9 cellular contexts compared by ENCODE assay signal in the genomic region with DNA sequence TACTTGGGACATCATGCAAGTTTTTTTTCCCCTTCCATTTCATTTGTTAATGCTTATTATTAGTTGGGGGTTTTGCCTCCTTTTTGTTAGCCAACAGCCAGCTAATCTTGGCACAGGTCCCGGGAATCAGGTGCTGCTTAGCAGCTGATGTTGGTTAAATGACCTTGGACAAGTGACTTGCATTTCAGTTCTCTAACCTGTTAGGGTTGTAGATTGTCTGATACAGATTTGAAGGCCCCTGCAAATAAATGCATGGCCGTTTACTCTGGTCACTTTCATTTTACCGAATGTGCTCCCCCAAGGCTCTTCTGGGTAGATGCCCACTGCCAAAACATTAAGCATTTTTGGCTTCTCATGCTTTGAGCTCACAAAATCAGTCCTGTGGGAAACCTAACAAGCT.
DNase-seq lines count a peak whose midpoint lies in the region; ATAC-seq and TF ChIP-seq lines count a peak whose summit lies in the region.
"Had no signal": no experiment of that assay in that cellular context is flagged by ENCODE, and none has a peak within 500 bp of the region (broad histone marks: within the 10 kb centered on the region; RNA-seq: fewer than 3 reads in every experiment).

No MANE protein-coding gene starts in this region.

- peaks cover 100% of the 10 kb centered on the region for H3K4me1 ChIP-seq in CD4-positive, CD25-positive, alpha-beta regulatory T cell (ENCODE audit: control insufficient read depth, insufficient read depth, low read length, poor library complexity, severe bottlenecking)
- H3K4me1 ChIP-seq in liver (ENCODE audit: control insufficient read depth in 4 of 4, insufficient read depth in 4 of 4, low read length in 3 of 4), result peaks cover 26 to 84% (median 83%) of the 10 kb centered on the region in 4 donors

- H3K27ac ChIP-seq in CD4-positive, CD25-positive, alpha-beta regulatory T cell (ENCODE audit: insufficient read depth, low read length, poor library complexity, severe bottlenecking), result peak overlapping the region; percentile 96
- H3K27ac ChIP-seq in liver (ENCODE audit: low read depth in 1 of 2, low read length in 2 of 2), result peak overlapping the region; percentile 31 to 64

- H3K4me3 Mint-ChIP-seq in CD4-positive, CD25-positive, alpha-beta regulatory T cell, result peak overlapping the region; percentile 15 to 74 (median 57)
- H3K4me3 Mint-ChIP-seq in IgD-negative memory B cell, result peak overlapping the region in 1 of 4 donors; percentile 7
- peak overlapping the region; percentile 28 for H3K4me3 Mint-ChIP-seq in T-helper 17 cell

- H3K27ac Mint-ChIP-seq in CD4-positive, CD25-positive, alpha-beta regulatory T cell, result peak overlapping the region; percentile 94 to 99 (median 97)
- H3K27ac Mint-ChIP-seq in IgD-negative memory B cell (peak overlapping the region; percentile 40 to 77 (median 71)), T-helper 17 cell (peak overlapping the region; percentile 99)

- no peak for DNase-seq in CD4-positive, CD25-positive, alpha-beta regulatory T cell
- no peak for DNase-seq in T-helper 17 cell
- no peak for DNase-seq in iPS-NIHi11 (ENCODE audit: low spot score)
- DNase-seq: GF-D8 had no signal

- WGBS in liver, result 15% methylated on average over 3 of the region's 3 CpGs

- H3K9me3 Mint-ChIP-seq in CD4-positive, CD25-positive, alpha-beta regulatory T cell, result no peaks in the 10 kb centered on the region
- no peaks in the 10 kb centered on the region for H3K9me3 Mint-ChIP-seq in IgD-negative memory B cell

- peak in 1 of 2 donors; percentile 26 for TF ChIP-seq RAD21 in liver (IDR thresholded peaks at IDR 0.05)

- no peaks in the 10 kb centered on the region for H3K27me3 ChIP-seq in CD4-positive, CD25-positive, alpha-beta regulatory T cell (ENCODE audit: control insufficient read depth, insufficient read depth, low read length)
- no peaks in the 10 kb centered on the region for H3K27me3 ChIP-seq in liver (ENCODE audit: control insufficient read depth in 4 of 4, insufficient read depth in 4 of 4, low read length in 3 of 4)

- peaks cover 37 to 99% (median 84%) of the 10 kb centered on the region in 4 donors for H3K4me1 Mint-ChIP-seq in CD4-positive, CD25-positive, alpha-beta regulatory T cell
- H3K4me1 Mint-ChIP-seq in IgD-negative memory B cell, result peaks cover 70 to 88% (median 74%) of the 10 kb centered on the region in 3 donors
- peaks cover 80% of the 10 kb centered on the region for H3K4me1 Mint-ChIP-seq in T-helper 17 cell

- TF ChIP-seq CTCF in liver (IDR thresholded peaks at IDR 0.05; ENCODE audit: low read depth, low read length, missing input control), result no peak

- no peaks in the 10 kb centered on the region for H3K36me3 ChIP-seq in CD4-positive, CD25-positive, alpha-beta regulatory T cell (ENCODE audit: control insufficient read depth, insufficient read depth, low read length)
- H3K36me3 ChIP-seq in liver (ENCODE audit: control insufficient read depth in 4 of 4, insufficient read depth in 3 of 4, low read depth in 1 of 4, low read length in 3 of 4), result no peaks in the 10 kb centered on the region

- no peak for ATAC-seq in CD4-positive, CD25-positive, alpha-beta regulatory T cell (ENCODE audit: low read depth in 2 of 2)
- ATAC-seq in T-helper 17 cell, result no peak
- no peak for ATAC-seq in GM19324 (IDR thresholded peaks at IDR 0.05; ENCODE audit: low FRiP score, unreplicated experiment)
- no peak for ATAC-seq in HG03521 (IDR thresholded peaks at IDR 0.05; ENCODE audit: unreplicated experiment)
- no peak for ATAC-seq in HG03439 (IDR thresholded peaks at IDR 0.05; ENCODE audit: unreplicated experiment)

- peaks cover 12% of the 10 kb centered on the region for H3K36me3 Mint-ChIP-seq in CD4-positive, CD25-positive, alpha-beta regulatory T cell
- H3K36me3 Mint-ChIP-seq in IgD-negative memory B cell, result peaks cover 9% of the 10 kb centered on the region
- no peaks in the 10 kb centered on the region for H3K36me3 Mint-ChIP-seq in T-helper 17 cell (ENCODE audit: low read depth)

- no peaks in the 10 kb centered on the region for H3K9me3 ChIP-seq in CD4-positive, CD25-positive, alpha-beta regulatory T cell (ENCODE audit: control insufficient read depth in 2 of 2, low read length in 2 of 2)
- H3K9me3 ChIP-seq in T-helper 17 cell (ENCODE audit: control insufficient read depth, low read length, poor library complexity, severe bottlenecking) (no peaks in the 10 kb centered on the region), liver (ENCODE audit: control insufficient read depth in 4 of 4, low read length in 3 of 4) (no peaks in the 10 kb centered on the region)

- no peak overlapping the region for H3K9ac ChIP-seq in liver (ENCODE audit: low read depth in 1 of 2, low read length in 2 of 2)

- H3K4me3 ChIP-seq in CD4-positive, CD25-positive, alpha-beta regulatory T cell (ENCODE audit: low read depth, low read length), result peak overlapping the region; percentile 9
- no peak overlapping the region for H3K4me3 ChIP-seq in liver (ENCODE audit: low read depth in 1 of 3, low read length in 3 of 3)

- H3K27me3 Mint-ChIP-seq in CD4-positive, CD25-positive, alpha-beta regulatory T cell, result no peaks in the 10 kb centered on the region
- H3K27me3 Mint-ChIP-seq in IgD-negative memory B cell, result no peaks in the 10 kb centered on the region
- no peaks in the 10 kb centered on the region for H3K27me3 Mint-ChIP-seq in T-helper 17 cell

TF ChIP-seq in liver, 16 proteins besides CTCF, POLR2A, EP300 and RAD21:
- TF ChIP-seq GABPA (IDR thresholded peaks at IDR 0.05 in 1 of 2, conservative IDR thresholded peaks at IDR 0.05 in 1 of 2) (no peak), YY1 (IDR thresholded peaks at IDR 0.05) (peak; percentile 32), FOXA1 (IDR thresholded peaks at IDR 0.05) (no peak), TAF1 (conservative IDR thresholded peaks at IDR 0.05) (no peak), FOXA2 (IDR thresholded peaks at IDR 0.05) (no peak), EGR1 (IDR thresholded peaks at IDR 0.05; ENCODE audit: low read depth in 2 of 2) (no peak), REST (IDR thresholded peaks at IDR 0.05) (peak; percentile 33), HNF4A (conservative IDR thresholded peaks at IDR 0.05) (peak; percentile 45 to 58), SP1 (IDR thresholded peaks at IDR 0.05) (peak; percentile 25), HNF4G (IDR thresholded peaks at IDR 0.05) (no peak), RXRA (IDR thresholded peaks at IDR 0.05) (peak; percentile 25 to 68), NR2F2 (IDR thresholded peaks at IDR 0.05) (no peak), JUND (IDR thresholded peaks at IDR 0.05) (peak in 1 of 2 donors; percentile 30)
- TF ChIP-seq, protein P1, sequence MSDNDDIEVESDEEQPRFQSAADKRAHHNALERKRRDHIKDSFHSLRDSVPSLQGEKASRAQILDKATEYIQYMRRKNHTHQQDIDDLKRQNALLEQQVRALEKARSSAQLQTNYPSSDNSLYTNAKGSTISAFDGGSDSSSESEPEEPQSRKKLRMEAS (IDR thresholded peaks at IDR 0.05), result no peak
- TF ChIP-seq, protein P2, sequence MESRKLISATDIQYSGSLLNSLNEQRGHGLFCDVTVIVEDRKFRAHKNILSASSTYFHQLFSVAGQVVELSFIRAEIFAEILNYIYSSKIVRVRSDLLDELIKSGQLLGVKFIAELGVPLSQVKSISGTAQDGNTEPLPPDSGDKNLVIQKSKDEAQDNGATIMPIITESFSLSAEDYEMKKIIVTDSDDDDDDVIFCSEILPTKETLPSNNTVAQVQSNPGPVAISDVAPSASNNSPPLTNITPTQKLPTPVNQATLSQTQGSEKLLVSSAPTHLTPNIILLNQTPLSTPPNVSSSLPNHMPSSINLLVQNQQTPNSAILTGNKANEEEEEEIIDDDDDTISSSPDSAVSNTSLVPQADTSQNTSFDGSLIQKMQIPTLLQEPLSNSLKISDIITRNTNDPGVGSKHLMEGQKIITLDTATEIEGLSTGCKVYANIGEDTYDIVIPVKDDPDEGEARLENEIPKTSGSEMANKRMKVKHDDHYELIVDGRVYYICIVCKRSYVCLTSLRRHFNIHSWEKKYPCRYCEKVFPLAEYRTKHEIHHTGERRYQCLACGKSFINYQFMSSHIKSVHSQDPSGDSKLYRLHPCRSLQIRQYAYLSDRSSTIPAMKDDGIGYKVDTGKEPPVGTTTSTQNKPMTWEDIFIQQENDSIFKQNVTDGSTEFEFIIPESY (IDR thresholded peaks at IDR 0.05), result peak; percentile 31
- TF ChIP-seq, protein P3, sequence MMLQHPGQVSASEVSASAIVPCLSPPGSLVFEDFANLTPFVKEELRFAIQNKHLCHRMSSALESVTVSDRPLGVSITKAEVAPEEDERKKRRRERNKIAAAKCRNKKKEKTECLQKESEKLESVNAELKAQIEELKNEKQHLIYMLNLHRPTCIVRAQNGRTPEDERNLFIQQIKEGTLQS (IDR thresholded peaks at IDR 0.05), result no peak
